Comparison of ENCODE assay signal across 16 cellular contexts in the genomic region with DNA sequence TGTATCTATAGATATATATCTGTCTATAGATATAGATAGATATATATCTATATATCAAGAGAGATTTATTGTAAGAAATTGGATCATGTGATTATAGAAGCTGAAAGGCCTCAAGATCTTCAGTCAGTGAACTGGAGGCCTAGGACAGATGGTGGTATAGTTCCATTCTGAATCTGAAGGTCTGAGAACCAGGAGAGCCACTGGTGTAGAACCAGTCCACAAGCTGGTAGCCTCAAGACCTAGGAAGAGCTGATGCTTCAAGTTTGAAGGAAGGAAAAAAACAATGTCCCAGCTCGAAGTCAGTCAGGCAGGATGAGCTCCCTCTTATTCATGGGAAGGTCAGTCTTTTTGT.
DNase-seq lines count a peak whose midpoint lies in the region; ATAC-seq, FAIRE-seq and TF ChIP-seq lines count a peak whose summit lies in the region.
"Had no signal": no experiment of that assay in that cellular context is flagged by ENCODE, and none has a peak within 500 bp of the region (broad histone marks: within the 10 kb centered on the region; RNA-seq: fewer than 3 reads in every experiment).

No MANE protein-coding gene starts in this region.

- no peak overlapping the region for H3K4me3 ChIP-seq in aorta (ENCODE audit: low read length in 2 of 2)
- H3K4me3 ChIP-seq: right lobe of liver had no signal

- intact Hi-C loops in aorta (cut with DNase I) = no loop called here

- peak; percentile 57 for ATAC-seq in GM19452 (IDR thresholded peaks at IDR 0.05; ENCODE audit: unreplicated experiment)
- peak; percentile 41 for ATAC-seq in HG02840 (IDR thresholded peaks at IDR 0.05; ENCODE audit: low FRiP score, unreplicated experiment)
- peak; percentile 70 for ATAC-seq in HG03460 (IDR thresholded peaks at IDR 0.05; ENCODE audit: unreplicated experiment)
- ATAC-seq in aorta (ENCODE audit: low FRiP score) = no peak
- ATAC-seq: right lobe of liver had no signal

- in situ Hi-C loops in KBM-7 (cut with MboI; ENCODE audit: low pct_unique_long_range_greater_than_20kb, low sequenced_read_pairs) = no loop called here

- 90 to 91% methylated on average over 1 of the region's 1 CpG for WGBS in aorta, 2 donors

- peak; percentile 38 for FAIRE-seq in GM18507 (lab: Jason Lieb, UNC)

- no peak for TF ChIP-seq CTCF in GM10248 (IDR thresholded peaks at IDR 0.05; ENCODE audit: control extremely low read depth, extremely low read depth, low read depth, missing control alignments)

- DNase-seq in GM18507 (ENCODE audit: extremely low spot score, insufficient read length, low read depth) (no peak), KBM-7 (no peak), GM10248 (ENCODE audit: extremely low spot score) (no peak), HEK293T (ENCODE audit: extremely low spot score) (no peak), aorta (no peak)
- DNase-seq: activated CD4-positive, alpha-beta memory T cell treated with anti-CD3 and anti-CD28 coated beads, Interleukin-2, amount 10 ng/mL, durations not matched to agents 7 days and 5 days; activated naive CD8-positive, alpha-beta T cell treated with anti-CD3 and anti-CD28 coated beads for 36 hours; DMS79; immature natural killer cell; NCI-H1105; NCI-H748 treated with DMSO at 0.1 percent for 48 hours; right lobe of liver; SW 1271 had no signal

- no peaks in the 10 kb centered on the region for H3K27me3 ChIP-seq in aorta (ENCODE audit: control insufficient read depth in 1 of 2, insufficient read depth in 2 of 2, low read length in 1 of 2)
- H3K27me3 ChIP-seq: right lobe of liver had no signal

- CTCF ChIA-PET in GM10248 (lab: Yijun Ruan, JAX) (interaction anchor here (1.0 to 1.8 kb wide), 7 partner anchors 11 to 702 kb away, joined by 3 to 5 read pairs (median 4); no protein-coding TSS in a partner anchor), HEK293T (lab: Yijun Ruan, JAX) (no interaction called here)

- H3K4me1 ChIP-seq in aorta (ENCODE audit: control insufficient read depth in 1 of 2, insufficient read depth in 2 of 2, low read length in 2 of 2) = no peaks in the 10 kb centered on the region

- no peaks in the 10 kb centered on the region for H3K9me3 ChIP-seq in aorta (ENCODE audit: control insufficient read depth, low read length)
- H3K9me3 ChIP-seq: right lobe of liver had no signal

- POLR2A ChIA-PET in GM10248 (lab: Yijun Ruan, JAX) (no interaction called here), HEK293T (lab: Yijun Ruan, JAX) (interaction anchor here (2.9 kb wide), 1 partner anchor 213 kb away, joined by 7 read pairs; a partner anchor contains a TSS)

- H3K27ac ChIP-seq in aorta (ENCODE audit: low read depth in 1 of 2, low read length in 2 of 2) = no peak overlapping the region
- H3K27ac ChIP-seq: right lobe of liver had no signal

- H3K36me3 ChIP-seq in aorta (ENCODE audit: control insufficient read depth in 1 of 2, insufficient read depth in 2 of 2, low read length in 1 of 2) = no peaks in the 10 kb centered on the region
- H3K36me3 ChIP-seq: right lobe of liver had no signal

TF ChIP-seq in HEK293T, 16 proteins besides CTCF, POLR2A, EP300 and RAD21:
- TF ChIP-seq, protein P1, sequence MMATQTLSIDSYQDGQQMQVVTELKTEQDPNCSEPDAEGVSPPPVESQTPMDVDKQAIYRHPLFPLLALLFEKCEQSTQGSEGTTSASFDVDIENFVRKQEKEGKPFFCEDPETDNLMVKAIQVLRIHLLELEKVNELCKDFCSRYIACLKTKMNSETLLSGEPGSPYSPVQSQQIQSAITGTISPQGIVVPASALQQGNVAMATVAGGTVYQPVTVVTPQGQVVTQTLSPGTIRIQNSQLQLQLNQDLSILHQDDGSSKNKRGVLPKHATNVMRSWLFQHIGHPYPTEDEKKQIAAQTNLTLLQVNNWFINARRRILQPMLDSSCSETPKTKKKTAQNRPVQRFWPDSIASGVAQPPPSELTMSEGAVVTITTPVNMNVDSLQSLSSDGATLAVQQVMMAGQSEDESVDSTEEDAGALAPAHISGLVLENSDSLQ (IDR thresholded peaks at IDR 0.05) = no peak
TF ChIP-seq in HEK293T: peak in this region for 0.
